ENCODE assay signal across 10 cellular contexts in the genomic region with DNA sequence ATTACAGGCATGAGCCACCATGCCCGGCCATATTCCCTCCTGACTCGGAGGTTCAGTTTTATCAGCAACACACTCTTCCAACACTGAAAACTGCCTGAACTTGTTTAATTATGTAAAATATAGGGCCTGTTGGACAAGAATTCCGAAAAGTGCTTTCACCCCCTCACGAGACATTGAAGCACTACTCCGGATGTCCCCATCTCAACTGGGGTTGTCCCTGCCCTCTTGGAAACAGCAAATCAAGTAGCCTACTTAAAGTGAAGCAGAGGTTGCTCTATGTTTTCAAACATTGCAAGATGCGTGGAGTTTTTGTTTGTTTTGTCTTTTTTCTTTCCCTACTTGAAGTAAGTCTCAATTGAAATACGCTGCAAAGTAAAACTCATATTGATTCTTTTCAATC. TPM values are rescaled to one million over a fixed set of nuclear protein-coding genes. Genes with fewer than 3 reads are reported as not detected.
DNase-seq lines count a peak whose midpoint lies in the region; ATAC-seq and TF ChIP-seq lines count a peak whose summit lies in the region.
"Had no signal": no experiment of that assay in that cellular context is flagged by ENCODE, and none has a peak within 500 bp of the region (broad histone marks: within the 10 kb centered on the region; RNA-seq: fewer than 3 reads in every experiment).

No MANE protein-coding gene starts in this region.

- H3K4me3 ChIP-seq in breast epithelium (peak overlapping the region in 1 of 3 donors; percentile 21), mammary epithelial cell (replicated peaks in 1 of 3; ENCODE audit: insufficient read depth in 1 of 3, low read depth in 2 of 3, low read length in 3 of 3) (no peak overlapping the region), transverse colon (peak overlapping the region in 1 of 4 donors; percentile 97)

- TF ChIP-seq CTCF in breast epithelium (IDR thresholded peaks at IDR 0.05): no peak
- TF ChIP-seq CTCF in mammary epithelial cell (conservative IDR thresholded peaks at IDR 0.05 in 1 of 2, IDR thresholded peaks at IDR 0.05 in 1 of 2; ENCODE audit: extremely low read depth in 1 of 2, insufficient read depth in 1 of 2, low read depth in 1 of 2, low read length in 2 of 2): no peak
- no peak for TF ChIP-seq CTCF in mesothelial cell of epicardium (IDR thresholded peaks at IDR 0.05; ENCODE audit: unreplicated experiment)
- TF ChIP-seq CTCF in transverse colon (IDR thresholded peaks at IDR 0.05): no peak

- no peak overlapping the region for H3K4me2 ChIP-seq in mammary epithelial cell (ENCODE audit: insufficient read depth, low read depth, low read length)

- no TSS peak for BruUV-seq in mammary epithelial cell (replicated peaks; lab: Mats Ljungman, UMichigan)

- in situ Hi-C loops in mammary epithelial cell (cut with MboI; ENCODE audit: low sequenced_read_pairs in 2 of 2) (loop anchor here (10.0 to 25.0 kb wide), 5 partner anchors 183 to 1100 kb away; no protein-coding TSS in a partner anchor), transverse colon (cut with MboI; ENCODE audit: low pct_ligation_motif_present in 1 of 4, low pct_unique_long_range_greater_than_20kb in 1 of 4, low sequenced_read_pairs in 3 of 4) (loop anchor here in 2 of 4 donors (5.0 to 25.0 kb wide), 4 partner anchors 300 to 1103 kb away; no protein-coding TSS in a partner anchor)

- peak overlapping the region; percentile 82 for H3K4me3 Mint-ChIP-seq in activated CD8-positive, alpha-beta T cell treated with anti-CD3 and anti-CD28 coated beads, Interleukin-2, amount 10 ng/mL, durations not matched to agents 7 days and 5 days
- H3K4me3 Mint-ChIP-seq in mesothelial cell of epicardium: peak overlapping the region; percentile 55

- H4K20me1 ChIP-seq in mammary epithelial cell (ENCODE audit: insufficient read depth, low read length): no peaks in the 10 kb centered on the region

- CTCF ChIA-PET in mammary epithelial cell (lab: Charles Lee; ENCODE audit: low non-redundant PET): no interaction called here
- CTCF ChIA-PET in activated CD8-positive, alpha-beta T cell treated with anti-CD3 and anti-CD28 coated beads, Interleukin-2, amount 10 ng/mL, durations not matched to agents 7 days and 5 days (lab: Charles Lee): interaction anchor here (1.6 to 2.4 kb wide), 3 partner anchors 277 to 738 kb away, joined by 4 to 15 read pairs (median 6); no protein-coding TSS in a partner anchor

- ATAC-seq in activated CD8-positive, alpha-beta T cell treated with anti-CD3 and anti-CD28 coated beads, Interleukin-2, amount 10 ng/mL, durations not matched to agents 7 days and 5 days: peak; percentile 22
- ATAC-seq in GM21447 (IDR thresholded peaks at IDR 0.05; ENCODE audit: unreplicated experiment): no peak

- no peak overlapping the region for H2AFZ ChIP-seq in mammary epithelial cell (ENCODE audit: low read depth, low read length)

- H3K27me3 Mint-ChIP-seq in activated CD8-positive, alpha-beta T cell treated with anti-CD3 and anti-CD28 coated beads, Interleukin-2, amount 10 ng/mL, durations not matched to agents 7 days and 5 days (ENCODE audit: low read depth): no peaks in the 10 kb centered on the region
- H3K27me3 Mint-ChIP-seq in mesothelial cell of epicardium (ENCODE audit: low read depth): no peaks in the 10 kb centered on the region

- H3K36me3 ChIP-seq in breast epithelium (no peaks in the 10 kb centered on the region), mammary epithelial cell (ENCODE audit: insufficient read depth, low read length) (peaks cover 11% of the 10 kb centered on the region), transverse colon (peaks cover 0 to 10% (median 3%) of the 10 kb centered on the region in 4 donors)

- H3K9me3 ChIP-seq in breast epithelium (no peaks in the 10 kb centered on the region), mammary epithelial cell (replicated peaks; ENCODE audit: insufficient read depth, low read length) (no peaks in the 10 kb centered on the region), transverse colon (no peaks in the 10 kb centered on the region)
- H3K9me3 ChIP-seq: adrenal gland had no signal

- no peak overlapping the region for H3K9ac ChIP-seq in mammary epithelial cell (ENCODE audit: insufficient read depth, low read length)

- H3K27ac ChIP-seq in breast epithelium: peak overlapping the region; percentile 32 to 47
- H3K27ac ChIP-seq in mammary epithelial cell (ENCODE audit: insufficient read depth, low read depth, low read length): no peak overlapping the region
- peak overlapping the region; percentile 94 to 96 (median 94) for H3K27ac ChIP-seq in transverse colon

- peaks cover 0 to 3% of the 10 kb centered on the region in 2 donors for H3K4me1 ChIP-seq in breast epithelium
- H3K4me1 ChIP-seq in mammary epithelial cell (ENCODE audit: insufficient read depth, low read length): peaks cover 35% of the 10 kb centered on the region
- H3K4me1 ChIP-seq in transverse colon: peaks cover 0 to 70% (median 28%) of the 10 kb centered on the region in 4 donors

- no peaks in the 10 kb centered on the region for H3K9me3 Mint-ChIP-seq in activated CD8-positive, alpha-beta T cell treated with anti-CD3 and anti-CD28 coated beads, Interleukin-2, amount 10 ng/mL, durations not matched to agents 7 days and 5 days (ENCODE audit: insufficient read depth)
- no peaks in the 10 kb centered on the region for H3K9me3 Mint-ChIP-seq in mesothelial cell of epicardium

- TF ChIP-seq EP300 in transverse colon (IDR thresholded peaks at IDR 0.05; ENCODE audit: low read depth): no peak

- POLR2A ChIA-PET in activated CD8-positive, alpha-beta T cell treated with anti-CD3 and anti-CD28 coated beads, Interleukin-2, amount 10 ng/mL, durations not matched to agents 7 days and 5 days (lab: Charles Lee): no interaction called here

- H3K4me1 Mint-ChIP-seq in activated CD8-positive, alpha-beta T cell treated with anti-CD3 and anti-CD28 coated beads, Interleukin-2, amount 10 ng/mL, durations not matched to agents 7 days and 5 days (ENCODE audit: low read depth): peaks cover 62% of the 10 kb centered on the region
- peaks cover 57% of the 10 kb centered on the region for H3K4me1 Mint-ChIP-seq in mesothelial cell of epicardium

- H3K27me3 ChIP-seq in breast epithelium (no peaks in the 10 kb centered on the region), mammary epithelial cell (ENCODE audit: insufficient read depth, low read length) (no peaks in the 10 kb centered on the region), transverse colon (no peaks in the 10 kb centered on the region)
- H3K27me3 ChIP-seq: adrenal gland had no signal

- 76% methylated on average over 7 of the region's 7 CpGs for WGBS in mammary epithelial cell (ENCODE audit: low coverage, missing lambda C conversion rate)
- whole genome bisulfite sequencing in transverse colon (ENCODE audit: low coverage in 1 of 2), 2 donors: 62 to 63% methylated on average over 2 to 7 of the region's 7 CpGs

- DNase-seq in breast epithelium (ENCODE audit: low spot score in 2 of 2) (no peak), mammary epithelial cell (no peak), mesothelial cell of epicardium (ENCODE audit: low spot score in 2 of 2, unreplicated experiment in 2 of 2) (no peak), transverse colon (no peak), MV-4-11 (lab: John Stamatoyannopoulos, UW) (no peak), pons (ENCODE audit: low spot score) (no peak)
- peak; percentile 51 for DNase-seq in activated CD8-positive, alpha-beta T cell treated with anti-CD3 and anti-CD28 coated beads, Interleukin-2, amount 10 ng/mL, durations not matched to agents 7 days and 5 days
- DNase-seq: adrenal gland, HFFc6 had no signal

- TF ChIP-seq POLR2A in breast epithelium (IDR thresholded peaks at IDR 0.05) (no peak), transverse colon (IDR thresholded peaks at IDR 0.05) (peak; percentile 20)

- dilution Hi-C loops in mammary epithelial cell (cut with HindIII; ENCODE audit: low sequenced_read_pairs): loop anchor here (25.0 kb wide), 1 partner anchor 275 kb away; no protein-coding TSS in a partner anchor

- peaks cover 91% of the 10 kb centered on the region for H3K36me3 Mint-ChIP-seq in activated CD8-positive, alpha-beta T cell treated with anti-CD3 and anti-CD28 coated beads, Interleukin-2, amount 10 ng/mL, durations not matched to agents 7 days and 5 days (ENCODE audit: low read depth)
- peaks cover 19% of the 10 kb centered on the region for H3K36me3 Mint-ChIP-seq in mesothelial cell of epicardium

- intact Hi-C loops in breast epithelium (cut with DNase I; ENCODE audit: low total_unique reads): no loop called here
- intact Hi-C loops in mammary epithelial cell (cut with micrococcal nuclease): loop anchor here (5.0 kb wide), 1 partner anchor 665 kb away; no protein-coding TSS in a partner anchor
- intact Hi-C loops in transverse colon (cut with DNase I; ENCODE audit: low total_unique reads): loop anchor here (5.0 to 10.0 kb wide), 2 partner anchors 735 to 973 kb away; no protein-coding TSS in a partner anchor

- peak overlapping the region; percentile 81 for H3K27ac Mint-ChIP-seq in activated CD8-positive, alpha-beta T cell treated with anti-CD3 and anti-CD28 coated beads, Interleukin-2, amount 10 ng/mL, durations not matched to agents 7 days and 5 days
- H3K27ac Mint-ChIP-seq in mesothelial cell of epicardium: peak overlapping the region; percentile 75
- H3K27ac Mint-ChIP-seq: HFFc6 had no signal

- H3K79me2 ChIP-seq in mammary epithelial cell (ENCODE audit: insufficient read depth, low read length): peaks cover 71% of the 10 kb centered on the region

RNA-seq across cellular contexts. Expression of a gene that starts 7.6 kb away (rescaled TPM):
- total RNA-seq in breast epithelium (10 to 100 TPM; 20.5 to 31.5 (median 27.5) TPM), mammary epithelial cell (10 to 100 TPM in 1 of 2 donors, 1 to 10 TPM in 1; 4.9 to 13.2 TPM), mesothelial cell of epicardium (40.0 to 48.1 TPM (median 42.0 TPM) in 3 replicates), transverse colon (100 to 1,000 TPM in 3 of 4 donors, 10 to 100 TPM in 1; 39.6 to 127 (median 105) TPM)
- polyA plus RNA-seq in mammary epithelial cell: 7.6 TPM
- 2.1 TPM for polyA minus RNA-seq in mammary epithelial cell
- total RNA-seq in activated CD8-positive, alpha-beta T cell treated with anti-CD3 and anti-CD28 coated beads, Interleukin-2, amount 10 ng/mL, durations not matched to agents 7 days and 5 days: 10 to 100 TPM; 45.8 to 50.8 TPM
